ENCODE assay signal across 1 cellular context in genomic region chr2:237864030-237864931, GRCh38.
TF ChIP-seq lines count a peak whose summit lies in the region.

No MANE protein-coding gene starts in this region.

TF ChIP-seq in IMR-90, 13 proteins besides CTCF, POLR2A, EP300 and RAD21:
- TF ChIP-seq MAZ (IDR thresholded peaks at IDR 0.05; ENCODE audit: borderline replicate concordance, low read depth, low read length): no peak
- TF ChIP-seq FOS (IDR thresholded peaks at IDR 0.05; ENCODE audit: low read depth, low read length): no peak
- no peak for TF ChIP-seq BHLHE40 (IDR thresholded peaks at IDR 0.05; ENCODE audit: low read depth, low read length)
- TF ChIP-seq RFX5 (IDR thresholded peaks at IDR 0.05; ENCODE audit: low read depth, low read length): no peak
- TF ChIP-seq MXI1 (IDR thresholded peaks at IDR 0.05; ENCODE audit: borderline replicate concordance, low read depth, low read length): no peak
- no peak for TF ChIP-seq ELK1 (IDR thresholded peaks at IDR 0.05; ENCODE audit: borderline replicate concordance, low read depth, low read length)
- no peak for TF ChIP-seq CEBPB (IDR thresholded peaks at IDR 0.05; ENCODE audit: low read depth, low read length)
- no peak for TF ChIP-seq MAFK (IDR thresholded peaks at IDR 0.05; ENCODE audit: low read depth, low read length)
- no peak for TF ChIP-seq SMC3 (IDR thresholded peaks at IDR 0.05; ENCODE audit: low read depth, low read length)
- TF ChIP-seq RCOR1 (IDR thresholded peaks at IDR 0.05; ENCODE audit: insufficient replicate concordance, low read length): no peak
- TF ChIP-seq CHD1 (IDR thresholded peaks at IDR 0.05; ENCODE audit: low read depth, low read length): no peak
- TF ChIP-seq NFE2L2 (IDR thresholded peaks at IDR 0.05; ENCODE audit: low read depth, low read length): no peak
